ENCODE assay signal across 1 cellular context in genomic region chr2:138282014-138282413, GRCh38.
A peak's percentile ranks its signal among the peaks of the same experiment; 100 is the strongest.
TF ChIP-seq lines count a peak whose summit lies in the region.

No MANE protein-coding gene starts in this region.

TF ChIP-seq in HepG2, 621 proteins besides CTCF, POLR2A, EP300 and RAD21 (continued from another document and continues in another):
- peak; percentile 37; the same call in 1 of the 2 replicates for TF ChIP-seq KAT8 (CRISPR knock-in tag; IDR thresholded peaks at IDR 0.05)
- no peak for TF ChIP-seq ZNF572 (CRISPR knock-in tag; IDR thresholded peaks at IDR 0.05)
- no peak for TF ChIP-seq NR2C2 (CRISPR knock-in tag; IDR thresholded peaks at IDR 0.05; ENCODE audit: borderline replicate concordance)
- no peak for TF ChIP-seq KDM4B (CRISPR knock-in tag; IDR thresholded peaks at IDR 0.05)
- TF ChIP-seq, protein P1, sequence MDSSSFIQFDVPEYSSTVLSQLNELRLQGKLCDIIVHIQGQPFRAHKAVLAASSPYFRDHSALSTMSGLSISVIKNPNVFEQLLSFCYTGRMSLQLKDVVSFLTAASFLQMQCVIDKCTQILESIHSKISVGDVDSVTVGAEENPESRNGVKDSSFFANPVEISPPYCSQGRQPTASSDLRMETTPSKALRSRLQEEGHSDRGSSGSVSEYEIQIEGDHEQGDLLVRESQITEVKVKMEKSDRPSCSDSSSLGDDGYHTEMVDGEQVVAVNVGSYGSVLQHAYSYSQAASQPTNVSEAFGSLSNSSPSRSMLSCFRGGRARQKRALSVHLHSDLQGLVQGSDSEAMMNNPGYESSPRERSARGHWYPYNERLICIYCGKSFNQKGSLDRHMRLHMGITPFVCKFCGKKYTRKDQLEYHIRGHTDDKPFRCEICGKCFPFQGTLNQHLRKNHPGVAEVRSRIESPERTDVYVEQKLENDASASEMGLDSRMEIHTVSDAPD (CRISPR knock-in tag; IDR thresholded peaks at IDR 0.05) = peak; percentile 95
- no peak for TF ChIP-seq REL (CRISPR knock-in tag; conservative IDR thresholded peaks at IDR 0.05)
- no peak for TF ChIP-seq RFXANK (CRISPR knock-in tag; IDR thresholded peaks at IDR 0.05)
- 0 out of 2 replicates have a peak, but pooled peaks have one; percentile 66 for TF ChIP-seq ZFP37 (CRISPR knock-in tag; IDR thresholded peaks at IDR 0.05; ENCODE audit: borderline replicate concordance)
- TF ChIP-seq ZNF205 (CRISPR knock-in tag; IDR thresholded peaks at IDR 0.05) = no peak
- no peak for TF ChIP-seq DMAP1 (CRISPR knock-in tag; IDR thresholded peaks at IDR 0.05)
- no peak for TF ChIP-seq PBX2 (CRISPR knock-in tag; IDR thresholded peaks at IDR 0.05)
- TF ChIP-seq ZNF335 (CRISPR knock-in tag; IDR thresholded peaks at IDR 0.05) = no peak
- no peak; the same call in 1 of the 2 replicates for TF ChIP-seq ZNF710 (CRISPR knock-in tag; IDR thresholded peaks at IDR 0.05; ENCODE audit: borderline replicate concordance)
- no peak for TF ChIP-seq ZNF180 (CRISPR knock-in tag; IDR thresholded peaks at IDR 0.05; ENCODE audit: borderline replicate concordance, low read depth)
- no peak for TF ChIP-seq SOX6 (IDR thresholded peaks at IDR 0.05)
- TF ChIP-seq SOX6 (CRISPR knock-in tag; IDR thresholded peaks at IDR 0.05) = peak; percentile 84
- peak; percentile 25; the same call in 1 of the 2 replicates for TF ChIP-seq ZNF772 (CRISPR knock-in tag; IDR thresholded peaks at IDR 0.05)
- no peak for TF ChIP-seq AKAP8 (CRISPR knock-in tag; IDR thresholded peaks at IDR 0.05)
- no peak; the same call in 1 of the 2 replicates for TF ChIP-seq THAP7 (CRISPR knock-in tag; IDR thresholded peaks at IDR 0.05)
- no peak for TF ChIP-seq NCOA1 (CRISPR knock-in tag; IDR thresholded peaks at IDR 0.05)
- TF ChIP-seq NR2F6 (IDR thresholded peaks at IDR 0.05) = no peak; the same call in 1 of the 2 replicates
- TF ChIP-seq NR2F6 (CRISPR knock-in tag; IDR thresholded peaks at IDR 0.05) = peak; percentile 46; the same call in 1 of the 2 replicates
- TF ChIP-seq ZNF569 (CRISPR knock-in tag; IDR thresholded peaks at IDR 0.05; ENCODE audit: borderline replicate concordance) = no peak
- TF ChIP-seq, protein P2, sequence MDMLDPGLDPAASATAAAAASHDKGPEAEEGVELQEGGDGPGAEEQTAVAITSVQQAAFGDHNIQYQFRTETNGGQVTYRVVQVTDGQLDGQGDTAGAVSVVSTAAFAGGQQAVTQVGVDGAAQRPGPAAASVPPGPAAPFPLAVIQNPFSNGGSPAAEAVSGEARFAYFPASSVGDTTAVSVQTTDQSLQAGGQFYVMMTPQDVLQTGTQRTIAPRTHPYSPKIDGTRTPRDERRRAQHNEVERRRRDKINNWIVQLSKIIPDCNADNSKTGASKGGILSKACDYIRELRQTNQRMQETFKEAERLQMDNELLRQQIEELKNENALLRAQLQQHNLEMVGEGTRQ (IDR thresholded peaks at IDR 0.05; ENCODE audit: low read depth, low read length) = no peak
- TF ChIP-seq, protein P2 (CRISPR knock-in tag; IDR thresholded peaks at IDR 0.05; ENCODE audit: borderline replicate concordance) = no peak
- TF ChIP-seq ZNF317 (CRISPR knock-in tag; IDR thresholded peaks at IDR 0.05) = 0 out of 2 replicates have a peak, but pooled peaks have one; percentile 18
- TF ChIP-seq RARA (CRISPR knock-in tag; IDR thresholded peaks at IDR 0.05) = peak; percentile 87
- no peak for TF ChIP-seq ZNF546 (CRISPR knock-in tag; conservative IDR thresholded peaks at IDR 0.05)
- TF ChIP-seq MEIS2 (CRISPR knock-in tag; IDR thresholded peaks at IDR 0.05) = peak; percentile 71; the same call in 1 of the 2 replicates
- TF ChIP-seq ZKSCAN8 (CRISPR knock-in tag; IDR thresholded peaks at IDR 0.05; ENCODE audit: borderline replicate concordance) = peak; percentile 63; the same call in 1 of the 2 replicates
- no peak for TF ChIP-seq HNF1A (IDR thresholded peaks at IDR 0.05; ENCODE audit: low read depth)
- peak; percentile 38; the same call in 1 of the 2 replicates for TF ChIP-seq HNF1A (CRISPR knock-in tag; IDR thresholded peaks at IDR 0.05; ENCODE audit: borderline replicate concordance)
- peak; percentile 78 for TF ChIP-seq GATAD2A (CRISPR knock-in tag; IDR thresholded peaks at IDR 0.05)
- TF ChIP-seq MXI1 (IDR thresholded peaks at IDR 0.05; ENCODE audit: borderline replicate concordance, low read depth, low read length) = peak; percentile 25; the same call in 1 of the 3 replicates
- peak; percentile 66 for TF ChIP-seq MAX (IDR thresholded peaks at IDR 0.05)
- no peak for TF ChIP-seq ARID2 (CRISPR knock-in tag; IDR thresholded peaks at IDR 0.05; ENCODE audit: borderline replicate concordance)
- TF ChIP-seq FOXA3 (CRISPR knock-in tag; IDR thresholded peaks at IDR 0.05) = peak; percentile 97
- TF ChIP-seq, protein P3, sequence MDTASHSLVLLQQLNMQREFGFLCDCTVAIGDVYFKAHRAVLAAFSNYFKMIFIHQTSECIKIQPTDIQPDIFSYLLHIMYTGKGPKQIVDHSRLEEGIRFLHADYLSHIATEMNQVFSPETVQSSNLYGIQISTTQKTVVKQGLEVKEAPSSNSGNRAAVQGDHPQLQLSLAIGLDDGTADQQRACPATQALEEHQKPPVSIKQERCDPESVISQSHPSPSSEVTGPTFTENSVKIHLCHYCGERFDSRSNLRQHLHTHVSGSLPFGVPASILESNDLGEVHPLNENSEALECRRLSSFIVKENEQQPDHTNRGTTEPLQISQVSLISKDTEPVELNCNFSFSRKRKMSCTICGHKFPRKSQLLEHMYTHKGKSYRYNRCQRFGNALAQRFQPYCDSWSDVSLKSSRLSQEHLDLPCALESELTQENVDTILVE (CRISPR knock-in tag; IDR thresholded peaks at IDR 0.05) = no peak
- TF ChIP-seq, protein P4, sequence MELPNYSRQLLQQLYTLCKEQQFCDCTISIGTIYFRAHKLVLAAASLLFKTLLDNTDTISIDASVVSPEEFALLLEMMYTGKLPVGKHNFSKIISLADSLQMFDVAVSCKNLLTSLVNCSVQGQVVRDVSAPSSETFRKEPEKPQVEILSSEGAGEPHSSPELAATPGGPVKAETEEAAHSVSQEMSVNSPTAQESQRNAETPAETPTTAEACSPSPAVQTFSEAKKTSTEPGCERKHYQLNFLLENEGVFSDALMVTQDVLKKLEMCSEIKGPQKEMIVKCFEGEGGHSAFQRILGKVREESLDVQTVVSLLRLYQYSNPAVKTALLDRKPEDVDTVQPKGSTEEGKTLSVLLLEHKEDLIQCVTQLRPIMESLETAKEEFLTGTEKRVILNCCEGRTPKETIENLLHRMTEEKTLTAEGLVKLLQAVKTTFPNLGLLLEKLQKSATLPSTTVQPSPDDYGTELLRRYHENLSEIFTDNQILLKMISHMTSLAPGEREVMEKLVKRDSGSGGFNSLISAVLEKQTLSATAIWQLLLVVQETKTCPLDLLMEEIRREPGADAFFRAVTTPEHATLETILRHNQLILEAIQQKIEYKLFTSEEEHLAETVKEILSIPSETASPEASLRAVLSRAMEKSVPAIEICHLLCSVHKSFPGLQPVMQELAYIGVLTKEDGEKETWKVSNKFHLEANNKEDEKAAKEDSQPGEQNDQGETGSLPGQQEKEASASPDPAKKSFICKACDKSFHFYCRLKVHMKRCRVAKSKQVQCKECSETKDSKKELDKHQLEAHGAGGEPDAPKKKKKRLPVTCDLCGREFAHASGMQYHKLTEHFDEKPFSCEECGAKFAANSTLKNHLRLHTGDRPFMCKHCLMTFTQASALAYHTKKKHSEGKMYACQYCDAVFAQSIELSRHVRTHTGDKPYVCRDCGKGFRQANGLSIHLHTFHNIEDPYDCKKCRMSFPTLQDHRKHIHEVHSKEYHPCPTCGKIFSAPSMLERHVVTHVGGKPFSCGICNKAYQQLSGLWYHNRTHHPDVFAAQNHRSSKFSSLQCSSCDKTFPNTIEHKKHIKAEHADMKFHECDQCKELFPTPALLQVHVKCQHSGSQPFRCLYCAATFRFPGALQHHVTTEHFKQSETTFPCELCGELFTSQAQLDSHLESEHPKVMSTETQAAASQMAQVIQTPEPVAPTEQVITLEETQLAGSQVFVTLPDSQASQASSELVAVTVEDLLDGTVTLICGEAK (IDR thresholded peaks at IDR 0.05) = no peak
- TF ChIP-seq, protein P4 (CRISPR knock-in tag; IDR thresholded peaks at IDR 0.05) = peak; percentile 52; the same call in 1 of the 2 replicates
